Comparison of ENCODE assay signal across 24 cellular contexts in the genomic region with DNA sequence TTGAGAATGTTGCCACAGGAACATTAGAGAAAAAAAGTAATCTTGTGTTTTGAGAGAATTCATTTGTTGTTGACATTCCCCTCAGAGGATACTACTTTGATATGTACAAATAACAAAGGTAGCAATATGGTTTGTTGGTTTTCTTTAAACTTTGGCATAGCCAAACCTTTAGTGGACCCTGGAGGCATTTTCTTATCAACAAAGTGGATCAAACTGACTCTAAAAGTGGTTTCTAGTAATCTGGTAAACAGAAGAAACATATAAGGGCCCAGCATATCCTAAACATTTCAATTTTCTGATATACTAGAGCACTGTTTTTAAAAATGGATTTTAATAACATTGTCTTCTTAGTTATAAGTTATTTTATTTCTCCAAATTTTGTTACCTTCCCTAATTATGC. TPM values are rescaled to one million over a fixed set of nuclear protein-coding genes. Genes with fewer than 3 reads are reported as not detected.
DNase-seq lines count a peak whose midpoint lies in the region; ATAC-seq, FAIRE-seq and TF ChIP-seq lines count a peak whose summit lies in the region.
"Had no signal": no experiment of that assay in that cellular context is flagged by ENCODE, and none has a peak within 500 bp of the region (broad histone marks: within the 10 kb centered on the region; RNA-seq: fewer than 3 reads in every experiment).

No MANE protein-coding gene starts in this region.

- peak; percentile 11 for FAIRE-seq in H54 (lab: Jason Lieb, UNC)
- FAIRE-seq: A549, GM12891, H1 had no signal

- H3K9me3 ChIP-seq in hepatocyte (ENCODE audit: low read depth), result no peaks in the 10 kb centered on the region
- H3K9me3 ChIP-seq in smooth muscle cell (replicated peaks; ENCODE audit: low read depth), result no peaks in the 10 kb centered on the region
- H3K9me3 ChIP-seq: A549; BE2C; BLaER1 treated with 17β-estradiol and CSF1 and Interleukin-3, amounts not matched to agents 10 nM and 100 nM had no signal

- TF ChIP-seq CTCF in hepatocyte (IDR thresholded peaks at IDR 0.05; ENCODE audit: poor library complexity), result no peak
- TF ChIP-seq CTCF in smooth muscle cell (IDR thresholded peaks at IDR 0.05; ENCODE audit: borderline replicate concordance, insufficient read depth, poor library complexity, severe bottlenecking), result no peak
- TF ChIP-seq CTCF in GM13977 (IDR thresholded peaks at IDR 0.05; ENCODE audit: extremely low read depth, insufficient read depth, missing control alignments), result no peak

- in situ Hi-C loops in GM13977 (cut with MboI; ENCODE audit: low pct_unique_long_range_greater_than_20kb, low sequenced_read_pairs, unreplicated experiment), result loop anchor here (25.0 kb wide), 1 partner anchor 287 kb away; no protein-coding TSS in a partner anchor

- peaks cover 5% of the 10 kb centered on the region for H3K4me1 ChIP-seq in hepatocyte (ENCODE audit: insufficient read depth)
- H3K4me1 ChIP-seq in smooth muscle cell (ENCODE audit: low read depth), result no peaks in the 10 kb centered on the region

- no peaks in the 10 kb centered on the region for H3K27me3 ChIP-seq in hepatocyte
- no peaks in the 10 kb centered on the region for H3K27me3 ChIP-seq in smooth muscle cell (ENCODE audit: low read depth)
- H3K27me3 ChIP-seq: BE2C; BLaER1 treated with 17β-estradiol and CSF1 and Interleukin-3, amounts not matched to agents 10 nM and 100 nM had no signal

- H3K4me2 ChIP-seq in hepatocyte (no peak overlapping the region), smooth muscle cell (no peak overlapping the region)
- H3K4me2 ChIP-seq: A549; BLaER1 treated with 17β-estradiol and CSF1 and Interleukin-3, amounts not matched to agents 10 nM and 100 nM had no signal

- no peaks in the 10 kb centered on the region for H3F3A ChIP-seq in smooth muscle cell (ENCODE audit: low read depth)

- H2AFZ ChIP-seq in hepatocyte (no peak overlapping the region), smooth muscle cell (ENCODE audit: low read depth) (no peak overlapping the region)
- H2AFZ ChIP-seq: GM23248 had no signal

- no peaks in the 10 kb centered on the region for H4K20me1 ChIP-seq in hepatocyte (ENCODE audit: insufficient read depth, poor library complexity, severe bottlenecking)
- H4K20me1 ChIP-seq in smooth muscle cell (ENCODE audit: low read depth), result peaks cover 70% of the 10 kb centered on the region

- no peak overlapping the region for H3K9ac ChIP-seq in smooth muscle cell (ENCODE audit: low read depth)
- H3K9ac ChIP-seq: BLaER1 treated with 17β-estradiol and CSF1 and Interleukin-3, amounts not matched to agents 10 nM and 100 nM; GM23248 had no signal

- no peaks in the 10 kb centered on the region for H3K9me2 ChIP-seq in hepatocyte (replicated peaks; ENCODE audit: insufficient read depth)

- no peak for TF ChIP-seq POLR2A in H54 (IDR thresholded peaks at IDR 0.05; ENCODE audit: low read depth, low read length)

- H3K27ac ChIP-seq in hepatocyte (peak overlapping the region; percentile 28), smooth muscle cell (ENCODE audit: low read depth) (peak overlapping the region; percentile 50)
- H3K27ac ChIP-seq: A549; BLaER1 treated with 17β-estradiol and CSF1 and Interleukin-3, amounts not matched to agents 10 nM and 100 nM; GM23248 had no signal

- H3K79me2 ChIP-seq in hepatocyte (peaks cover 79% of the 10 kb centered on the region), smooth muscle cell (ENCODE audit: low read depth) (peaks cover 68% of the 10 kb centered on the region)

- no peak for ATAC-seq in GM21737 (IDR thresholded peaks at IDR 0.05; ENCODE audit: unreplicated experiment)
- ATAC-seq: A549, HCT116 had no signal

- H3K36me3 ChIP-seq in hepatocyte (replicated peaks; ENCODE audit: insufficient read depth, low read depth), result no peaks in the 10 kb centered on the region
- no peaks in the 10 kb centered on the region for H3K36me3 ChIP-seq in smooth muscle cell (ENCODE audit: low read depth)
- H3K36me3 ChIP-seq: BE2C had no signal

- H3K4me3 ChIP-seq in hepatocyte, result no peak overlapping the region
- no peak overlapping the region for H3K4me3 ChIP-seq in smooth muscle cell
- H3K4me3 ChIP-seq: A549; BLaER1 treated with 17β-estradiol and CSF1 and Interleukin-3, amounts not matched to agents 10 nM and 100 nM; GM23248 had no signal

- DNase-seq in H54 (ENCODE audit: insufficient read length, low spot score) (no peak), OCI-M1 (lab: John Stamatoyannopoulos, UW) (peak; percentile 44), hepatocyte (ENCODE audit: low spot score) (no peak), smooth muscle cell (lab: John Stamatoyannopoulos, UW; ENCODE audit: unreplicated experiment) (no peak), GM13977 (ENCODE audit: low spot score) (no peak), NCI-H2081 treated with DMSO at 0.1 percent for 48 hours (lab: John Stamatoyannopoulos, UW) (no peak)
- DNase-seq: 8988T; ACHN; AML-193; BE2C; CD4-positive, alpha-beta T cell; CD8-positive, alpha-beta memory T cell; DMS53; DMS79 treated with DMSO at 0.1 percent for 48 hours; GF-D8; GM23248; H9; HFFc6 had no signal

RNA-seq across cellular contexts. Expression of a gene that starts 29.8 kb away (rescaled TPM):
- 11.9 and 14.5 TPM in 2 replicates for total RNA-seq in hepatocyte
- 11.9 and 12.1 TPM in 2 replicates for polyA plus RNA-seq in hepatocyte
- total RNA-seq in smooth muscle cell, result 13.0 and 15.6 TPM in 2 replicates
- polyA plus RNA-seq in smooth muscle cell, result 5.3 and 9.1 TPM in 2 replicates
